ENCODE assay signal across 1 cellular context in the genomic region with DNA sequence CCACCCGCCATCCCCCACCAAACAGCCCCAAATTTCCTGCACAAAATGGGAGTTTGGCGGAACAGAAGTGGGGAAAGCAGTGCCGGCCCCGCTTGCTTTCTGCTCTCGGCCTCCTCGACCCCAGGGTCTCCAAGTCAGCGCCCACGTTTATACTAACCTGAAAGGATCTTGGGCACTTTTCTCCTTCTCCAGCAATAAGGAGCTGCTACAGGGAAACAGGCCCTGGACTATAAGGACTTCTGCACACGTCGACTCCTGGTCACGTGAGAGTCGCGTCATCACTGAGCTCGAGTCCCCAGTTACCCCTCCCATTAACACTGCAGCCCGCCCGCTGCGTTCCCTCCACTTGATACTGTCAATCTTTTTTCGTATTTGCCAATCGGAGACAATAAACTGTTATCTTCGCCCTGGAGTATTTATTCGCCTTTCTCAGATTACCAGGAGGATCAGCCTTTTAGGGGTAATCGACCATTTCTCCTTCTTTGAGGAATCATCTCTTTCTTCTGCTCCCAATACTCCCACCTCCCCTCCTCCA.
A peak's percentile ranks its signal among the peaks of the same experiment; 100 is the strongest.
TF ChIP-seq lines count a peak whose summit lies in the region.

A gene with protein sequence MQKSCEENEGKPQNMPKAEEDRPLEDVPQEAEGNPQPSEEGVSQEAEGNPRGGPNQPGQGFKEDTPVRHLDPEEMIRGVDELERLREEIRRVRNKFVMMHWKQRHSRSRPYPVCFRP (minus strand): TSS at position 235 of the 535 bp plus-strand sequence. CDS start 1,176 bp downstream, outside the sequence.

TF ChIP-seq in HepG2, 621 proteins besides CTCF, POLR2A, EP300 and RAD21 (continued from another document and continues in another):
- TF ChIP-seq, protein P1, sequence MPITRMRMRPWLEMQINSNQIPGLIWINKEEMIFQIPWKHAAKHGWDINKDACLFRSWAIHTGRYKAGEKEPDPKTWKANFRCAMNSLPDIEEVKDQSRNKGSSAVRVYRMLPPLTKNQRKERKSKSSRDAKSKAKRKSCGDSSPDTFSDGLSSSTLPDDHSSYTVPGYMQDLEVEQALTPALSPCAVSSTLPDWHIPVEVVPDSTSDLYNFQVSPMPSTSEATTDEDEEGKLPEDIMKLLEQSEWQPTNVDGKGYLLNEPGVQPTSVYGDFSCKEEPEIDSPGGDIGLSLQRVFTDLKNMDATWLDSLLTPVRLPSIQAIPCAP (CRISPR knock-in tag; IDR thresholded peaks at IDR 0.05; ENCODE audit: low read depth): no peak
- TF ChIP-seq ZFY (CRISPR knock-in tag; IDR thresholded peaks at IDR 0.05): peak; percentile 48
- TF ChIP-seq SATB2 (CRISPR knock-in tag; IDR thresholded peaks at IDR 0.05): no peak
- TF ChIP-seq ZNF891 (CRISPR knock-in tag; IDR thresholded peaks at IDR 0.05): no peak
- TF ChIP-seq, protein P2, sequence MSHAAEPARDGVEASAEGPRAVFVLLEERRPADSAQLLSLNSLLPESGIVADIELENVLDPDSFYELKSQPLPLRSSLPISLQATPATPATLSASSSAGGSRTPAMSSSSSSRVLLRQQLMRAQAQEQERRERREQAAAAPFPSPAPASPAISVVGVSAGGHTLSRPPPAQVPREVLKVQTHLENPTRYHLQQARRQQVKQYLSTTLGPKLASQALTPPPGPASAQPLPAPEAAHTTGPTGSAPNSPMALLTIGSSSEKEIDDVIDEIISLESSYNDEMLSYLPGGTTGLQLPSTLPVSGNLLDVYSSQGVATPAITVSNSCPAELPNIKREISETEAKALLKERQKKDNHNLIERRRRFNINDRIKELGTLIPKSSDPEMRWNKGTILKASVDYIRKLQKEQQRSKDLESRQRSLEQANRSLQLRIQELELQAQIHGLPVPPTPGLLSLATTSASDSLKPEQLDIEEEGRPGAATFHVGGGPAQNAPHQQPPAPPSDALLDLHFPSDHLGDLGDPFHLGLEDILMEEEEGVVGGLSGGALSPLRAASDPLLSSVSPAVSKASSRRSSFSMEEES (CRISPR knock-in tag; IDR thresholded peaks at IDR 0.05): 0 out of 2 replicates have a peak, but pooled peaks have one; percentile 41
- TF ChIP-seq, protein P3, sequence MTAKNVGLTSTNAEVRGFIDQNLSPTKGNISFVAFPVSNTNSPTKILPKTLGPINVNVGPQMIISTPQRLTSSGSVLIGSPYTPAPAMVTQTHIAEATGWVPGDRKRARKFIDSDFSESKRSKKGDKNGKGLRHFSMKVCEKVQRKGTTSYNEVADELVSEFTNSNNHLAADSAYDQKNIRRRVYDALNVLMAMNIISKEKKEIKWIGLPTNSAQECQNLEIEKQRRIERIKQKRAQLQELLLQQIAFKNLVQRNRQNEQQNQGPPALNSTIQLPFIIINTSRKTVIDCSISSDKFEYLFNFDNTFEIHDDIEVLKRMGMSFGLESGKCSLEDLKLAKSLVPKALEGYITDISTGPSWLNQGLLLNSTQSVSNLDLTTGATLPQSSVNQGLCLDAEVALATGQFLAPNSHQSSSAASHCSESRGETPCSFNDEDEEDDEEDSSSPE (CRISPR knock-in tag; IDR thresholded peaks at IDR 0.05): 0 out of 2 replicates have a peak, but pooled peaks have one; percentile 28
- TF ChIP-seq, protein P4, sequence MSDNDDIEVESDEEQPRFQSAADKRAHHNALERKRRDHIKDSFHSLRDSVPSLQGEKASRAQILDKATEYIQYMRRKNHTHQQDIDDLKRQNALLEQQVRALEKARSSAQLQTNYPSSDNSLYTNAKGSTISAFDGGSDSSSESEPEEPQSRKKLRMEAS (IDR thresholded peaks at IDR 0.05): 0 out of 2 replicates have a peak, but pooled peaks have one; percentile 14
- peak; percentile 61 for TF ChIP-seq ZFX (CRISPR knock-in tag; IDR thresholded peaks at IDR 0.05; ENCODE audit: low read depth)
- TF ChIP-seq, protein P5, sequence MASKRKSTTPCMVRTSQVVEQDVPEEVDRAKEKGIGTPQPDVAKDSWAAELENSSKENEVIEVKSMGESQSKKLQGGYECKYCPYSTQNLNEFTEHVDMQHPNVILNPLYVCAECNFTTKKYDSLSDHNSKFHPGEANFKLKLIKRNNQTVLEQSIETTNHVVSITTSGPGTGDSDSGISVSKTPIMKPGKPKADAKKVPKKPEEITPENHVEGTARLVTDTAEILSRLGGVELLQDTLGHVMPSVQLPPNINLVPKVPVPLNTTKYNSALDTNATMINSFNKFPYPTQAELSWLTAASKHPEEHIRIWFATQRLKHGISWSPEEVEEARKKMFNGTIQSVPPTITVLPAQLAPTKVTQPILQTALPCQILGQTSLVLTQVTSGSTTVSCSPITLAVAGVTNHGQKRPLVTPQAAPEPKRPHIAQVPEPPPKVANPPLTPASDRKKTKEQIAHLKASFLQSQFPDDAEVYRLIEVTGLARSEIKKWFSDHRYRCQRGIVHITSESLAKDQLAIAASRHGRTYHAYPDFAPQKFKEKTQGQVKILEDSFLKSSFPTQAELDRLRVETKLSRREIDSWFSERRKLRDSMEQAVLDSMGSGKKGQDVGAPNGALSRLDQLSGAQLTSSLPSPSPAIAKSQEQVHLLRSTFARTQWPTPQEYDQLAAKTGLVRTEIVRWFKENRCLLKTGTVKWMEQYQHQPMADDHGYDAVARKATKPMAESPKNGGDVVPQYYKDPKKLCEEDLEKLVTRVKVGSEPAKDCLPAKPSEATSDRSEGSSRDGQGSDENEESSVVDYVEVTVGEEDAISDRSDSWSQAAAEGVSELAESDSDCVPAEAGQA (IDR thresholded peaks at IDR 0.05; ENCODE audit: low read depth): no peak
- TF ChIP-seq, protein P5 (CRISPR knock-in tag; IDR thresholded peaks at IDR 0.05; ENCODE audit: borderline replicate concordance): no peak
- TF ChIP-seq ZNF292 (CRISPR knock-in tag; IDR thresholded peaks at IDR 0.05; ENCODE audit: borderline replicate concordance, low read depth): no peak
- TF ChIP-seq SMAD9 (CRISPR knock-in tag; IDR thresholded peaks at IDR 0.05): no peak
- TF ChIP-seq KLF15 (CRISPR knock-in tag; IDR thresholded peaks at IDR 0.05; ENCODE audit: borderline replicate concordance): no peak
- peak; percentile 20; the same call in 1 of the 2 replicates for TF ChIP-seq FOSL2 (CRISPR knock-in tag; IDR thresholded peaks at IDR 0.05)
- TF ChIP-seq HNRNPH1 (optimal IDR thresholded peaks at IDR 0.05; ENCODE audit: low read depth, low read length): no peak
- TF ChIP-seq ZNF501 (CRISPR knock-in tag; IDR thresholded peaks at IDR 0.05): 0 out of 2 replicates have a peak, but pooled peaks have one; percentile 15
- peak; percentile 35; the same call in 1 of the 2 replicates for TF ChIP-seq ELF3 (CRISPR knock-in tag; IDR thresholded peaks at IDR 0.05)
- no peak for TF ChIP-seq MTA1 (CRISPR knock-in tag; IDR thresholded peaks at IDR 0.05; ENCODE audit: borderline replicate concordance)
- TF ChIP-seq ZNF546 (CRISPR knock-in tag; conservative IDR thresholded peaks at IDR 0.05): no peak
- TF ChIP-seq BHLHE40 (IDR thresholded peaks at IDR 0.05; ENCODE audit: low read length): peak; percentile 73
- TF ChIP-seq, protein P6, sequence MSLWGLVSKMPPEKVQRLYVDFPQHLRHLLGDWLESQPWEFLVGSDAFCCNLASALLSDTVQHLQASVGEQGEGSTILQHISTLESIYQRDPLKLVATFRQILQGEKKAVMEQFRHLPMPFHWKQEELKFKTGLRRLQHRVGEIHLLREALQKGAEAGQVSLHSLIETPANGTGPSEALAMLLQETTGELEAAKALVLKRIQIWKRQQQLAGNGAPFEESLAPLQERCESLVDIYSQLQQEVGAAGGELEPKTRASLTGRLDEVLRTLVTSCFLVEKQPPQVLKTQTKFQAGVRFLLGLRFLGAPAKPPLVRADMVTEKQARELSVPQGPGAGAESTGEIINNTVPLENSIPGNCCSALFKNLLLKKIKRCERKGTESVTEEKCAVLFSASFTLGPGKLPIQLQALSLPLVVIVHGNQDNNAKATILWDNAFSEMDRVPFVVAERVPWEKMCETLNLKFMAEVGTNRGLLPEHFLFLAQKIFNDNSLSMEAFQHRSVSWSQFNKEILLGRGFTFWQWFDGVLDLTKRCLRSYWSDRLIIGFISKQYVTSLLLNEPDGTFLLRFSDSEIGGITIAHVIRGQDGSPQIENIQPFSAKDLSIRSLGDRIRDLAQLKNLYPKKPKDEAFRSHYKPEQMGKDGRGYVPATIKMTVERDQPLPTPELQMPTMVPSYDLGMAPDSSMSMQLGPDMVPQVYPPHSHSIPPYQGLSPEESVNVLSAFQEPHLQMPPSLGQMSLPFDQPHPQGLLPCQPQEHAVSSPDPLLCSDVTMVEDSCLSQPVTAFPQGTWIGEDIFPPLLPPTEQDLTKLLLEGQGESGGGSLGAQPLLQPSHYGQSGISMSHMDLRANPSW (CRISPR knock-in tag; IDR thresholded peaks at IDR 0.05; ENCODE audit: borderline replicate concordance): no peak
- TF ChIP-seq POLR2AphosphoS5 (IDR thresholded peaks at IDR 0.05; ENCODE audit: low read depth, low read length): peak; percentile 72
- no peak for TF ChIP-seq ZNF232 (CRISPR knock-in tag; IDR thresholded peaks at IDR 0.05; ENCODE audit: borderline replicate concordance)
- TF ChIP-seq, protein P7, sequence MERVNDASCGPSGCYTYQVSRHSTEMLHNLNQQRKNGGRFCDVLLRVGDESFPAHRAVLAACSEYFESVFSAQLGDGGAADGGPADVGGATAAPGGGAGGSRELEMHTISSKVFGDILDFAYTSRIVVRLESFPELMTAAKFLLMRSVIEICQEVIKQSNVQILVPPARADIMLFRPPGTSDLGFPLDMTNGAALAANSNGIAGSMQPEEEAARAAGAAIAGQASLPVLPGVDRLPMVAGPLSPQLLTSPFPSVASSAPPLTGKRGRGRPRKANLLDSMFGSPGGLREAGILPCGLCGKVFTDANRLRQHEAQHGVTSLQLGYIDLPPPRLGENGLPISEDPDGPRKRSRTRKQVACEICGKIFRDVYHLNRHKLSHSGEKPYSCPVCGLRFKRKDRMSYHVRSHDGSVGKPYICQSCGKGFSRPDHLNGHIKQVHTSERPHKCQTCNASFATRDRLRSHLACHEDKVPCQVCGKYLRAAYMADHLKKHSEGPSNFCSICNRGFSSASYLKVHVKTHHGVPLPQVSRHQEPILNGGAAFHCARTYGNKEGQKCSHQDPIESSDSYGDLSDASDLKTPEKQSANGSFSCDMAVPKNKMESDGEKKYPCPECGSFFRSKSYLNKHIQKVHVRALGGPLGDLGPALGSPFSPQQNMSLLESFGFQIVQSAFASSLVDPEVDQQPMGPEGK (CRISPR knock-in tag; IDR thresholded peaks at IDR 0.05): peak; percentile 40; the same call in 1 of the 2 replicates
- TF ChIP-seq KDM2A (CRISPR knock-in tag; IDR thresholded peaks at IDR 0.05; ENCODE audit: borderline replicate concordance, low read depth): no peak
- no peak for TF ChIP-seq ZKSCAN1 (IDR thresholded peaks at IDR 0.05; ENCODE audit: low read length)
- TF ChIP-seq, protein P8, sequence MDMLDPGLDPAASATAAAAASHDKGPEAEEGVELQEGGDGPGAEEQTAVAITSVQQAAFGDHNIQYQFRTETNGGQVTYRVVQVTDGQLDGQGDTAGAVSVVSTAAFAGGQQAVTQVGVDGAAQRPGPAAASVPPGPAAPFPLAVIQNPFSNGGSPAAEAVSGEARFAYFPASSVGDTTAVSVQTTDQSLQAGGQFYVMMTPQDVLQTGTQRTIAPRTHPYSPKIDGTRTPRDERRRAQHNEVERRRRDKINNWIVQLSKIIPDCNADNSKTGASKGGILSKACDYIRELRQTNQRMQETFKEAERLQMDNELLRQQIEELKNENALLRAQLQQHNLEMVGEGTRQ (IDR thresholded peaks at IDR 0.05; ENCODE audit: low read depth, low read length): peak; percentile 46; the same call in 1 of the 2 replicates
- TF ChIP-seq, protein P8 (CRISPR knock-in tag; IDR thresholded peaks at IDR 0.05; ENCODE audit: borderline replicate concordance): peak; percentile 71; the same call in 1 of the 2 replicates
- TF ChIP-seq, protein P9, sequence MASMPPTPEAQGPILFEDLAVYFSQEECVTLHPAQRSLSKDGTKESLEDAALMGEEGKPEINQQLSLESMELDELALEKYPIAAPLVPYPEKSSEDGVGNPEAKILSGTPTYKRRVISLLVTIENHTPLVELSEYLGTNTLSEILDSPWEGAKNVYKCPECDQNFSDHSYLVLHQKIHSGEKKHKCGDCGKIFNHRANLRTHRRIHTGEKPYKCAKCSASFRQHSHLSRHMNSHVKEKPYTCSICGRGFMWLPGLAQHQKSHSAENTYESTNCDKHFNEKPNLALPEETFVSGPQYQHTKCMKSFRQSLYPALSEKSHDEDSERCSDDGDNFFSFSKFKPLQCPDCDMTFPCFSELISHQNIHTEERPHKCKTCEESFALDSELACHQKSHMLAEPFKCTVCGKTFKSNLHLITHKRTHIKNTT (CRISPR knock-in tag; IDR thresholded peaks at IDR 0.05): no peak
- no peak for TF ChIP-seq GATA4 (IDR thresholded peaks at IDR 0.05; ENCODE audit: borderline replicate concordance, low read depth)
- peak; percentile 20; the same call in 1 of the 2 replicates for TF ChIP-seq SPEN (CRISPR knock-in tag; IDR thresholded peaks at IDR 0.05; ENCODE audit: low read depth)
- no peak for TF ChIP-seq ZC3H13 (CRISPR knock-in tag; IDR thresholded peaks at IDR 0.05)
- no peak for TF ChIP-seq SMAD3 (CRISPR knock-in tag; IDR thresholded peaks at IDR 0.05)
- no peak for TF ChIP-seq ZNF562 (CRISPR knock-in tag; IDR thresholded peaks at IDR 0.05; ENCODE audit: borderline replicate concordance)
- TF ChIP-seq PITX1 (CRISPR knock-in tag; IDR thresholded peaks at IDR 0.05): no peak
- TF ChIP-seq SKI (IDR thresholded peaks at IDR 0.05; ENCODE audit: partially characterized antibody): no peak
- TF ChIP-seq ZNF75D (CRISPR knock-in tag; IDR thresholded peaks at IDR 0.05; ENCODE audit: borderline replicate concordance): no peak
- TF ChIP-seq ZNF12 (CRISPR knock-in tag; IDR thresholded peaks at IDR 0.05): no peak
